9 cellular contexts compared by ENCODE assay signal in the genomic region with DNA sequence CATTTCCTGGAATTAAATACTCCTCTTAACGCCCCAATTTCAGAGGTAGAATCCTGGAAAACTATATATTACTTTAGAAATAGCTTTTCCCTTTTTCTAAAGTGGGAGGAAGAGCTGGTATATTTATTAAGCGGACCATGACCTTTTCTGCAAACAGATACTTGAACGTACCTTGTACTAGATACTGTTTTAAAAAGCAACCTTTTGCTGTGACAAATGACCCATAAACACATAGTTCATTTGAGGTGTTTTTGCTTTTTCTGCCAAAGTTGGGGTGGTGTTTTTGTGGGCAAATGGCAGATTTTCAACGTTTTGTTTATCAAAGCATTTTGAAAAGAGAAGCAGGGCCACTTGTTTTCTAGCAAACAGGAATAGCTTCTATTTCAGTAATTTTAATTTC. TPM values are rescaled to one million over a fixed set of nuclear protein-coding genes. Genes with fewer than 3 reads are reported as not detected.
DNase-seq lines count a peak whose midpoint lies in the region; ATAC-seq and TF ChIP-seq lines count a peak whose summit lies in the region.
"Had no signal": no experiment of that assay in that cellular context is flagged by ENCODE, and none has a peak within 500 bp of the region (broad histone marks: within the 10 kb centered on the region; RNA-seq: fewer than 3 reads in every experiment).

No MANE protein-coding gene starts in this region.

- RAD21 ChIA-PET in HCT116 (lab: Charles Lee; ENCODE audit: low non-redundant PET in 1 of 2, low total read pairs in 2 of 2, uncharacterized antibody in 2 of 2, unreplicated experiment in 2 of 2): no interaction called here

- no peak overlapping the region; a peak in 1 of 4 replicates for H3K4me3 ChIP-seq in HCT116 (replicated peaks in 1 of 2; ENCODE audit: low read depth in 1 of 2, low read length in 2 of 2)
- peak overlapping the region; percentile 95 for H3K4me3 ChIP-seq in RWPE2 (ENCODE audit: severe bottlenecking)
- H3K4me3 ChIP-seq in fibroblast of pulmonary artery (replicated peaks; ENCODE audit: low read depth, low read length): peak overlapping the region; percentile 78
- H3K4me3 ChIP-seq in skeletal muscle cell (ENCODE audit: low read depth, low read length): peak overlapping the region; percentile 89

- CTCF ChIA-PET in HCT116 (lab: Charles Lee): interaction anchor here (1.7 kb wide), 1 partner anchor 320 kb away, joined by 3 read pairs; no protein-coding TSS in a partner anchor

- H3K36me3 ChIP-seq in HCT116 (ENCODE audit: control insufficient read depth in 1 of 2, insufficient read depth in 2 of 2, low read length in 2 of 2): peaks cover 0 to 7% of the 10 kb centered on the region in 2 experiments; a peak in 2 of 4 replicates
- peaks cover 19% of the 10 kb centered on the region for H3K36me3 ChIP-seq in RWPE2 (ENCODE audit: low read depth)

- no peak for TF ChIP-seq RAD21 in HCT116 (IDR thresholded peaks at IDR 0.05; ENCODE audit: low read depth)

- ATAC-seq in HCT116 (no peak), RWPE2 (ENCODE audit: low read depth) (no peak)

- peak overlapping the region; percentile 93; the same call in 1 of the 2 replicates for H3K4me2 ChIP-seq in HCT116 (ENCODE audit: low read length)

- intact Hi-C loops in HCT116 (cut with micrococcal nuclease): loop anchor here (10.0 kb wide), 2 partner anchors 272 to 372 kb away; a partner anchor contains a TSS

- no peaks in the 10 kb centered on the region for H3K9me2 ChIP-seq in HCT116 (ENCODE audit: insufficient read depth)

- TF ChIP-seq CTCF in HCT116 (IDR thresholded peaks at IDR 0.05 in 2 of 3, conservative IDR thresholded peaks at IDR 0.05 in 1 of 3; ENCODE audit: borderline replicate concordance in 1 of 3, insufficient read depth in 1 of 3, low read depth in 2 of 3, low read length in 2 of 3) (no peak), RWPE2 (IDR thresholded peaks at IDR 0.05; ENCODE audit: poor library complexity, severe bottlenecking) (no peak), fibroblast of pulmonary artery (IDR thresholded peaks at IDR 0.05; ENCODE audit: low read length, missing control alignments) (no peak)

- H3K9me3 ChIP-seq in HCT116 (ENCODE audit: control insufficient read depth in 1 of 2, insufficient read depth in 1 of 2, low read depth in 1 of 2, low read length in 2 of 2) (no peaks in the 10 kb centered on the region), RWPE2 (ENCODE audit: severe bottlenecking) (no peaks in the 10 kb centered on the region)

- H2AFZ ChIP-seq in HCT116 (ENCODE audit: low read depth, low read length, poor library complexity, severe bottlenecking): no peak overlapping the region

- H3K79me2 ChIP-seq in HCT116 (ENCODE audit: insufficient read depth, low read length): peaks cover 67% of the 10 kb centered on the region

- no peaks in the 10 kb centered on the region for H3K27me3 ChIP-seq in HCT116 (ENCODE audit: insufficient read depth, low read length)
- H3K27me3 ChIP-seq in RWPE2 (ENCODE audit: insufficient read depth, poor library complexity, severe bottlenecking): no peaks in the 10 kb centered on the region

- no peak overlapping the region for H3K9ac ChIP-seq in HCT116 (ENCODE audit: low read length)

- peaks cover 16% of the 10 kb centered on the region in 2 experiments for H3K4me1 ChIP-seq in HCT116 (ENCODE audit: control insufficient read depth in 1 of 2, insufficient read depth in 2 of 2, low read length in 2 of 2)
- peaks cover 10% of the 10 kb centered on the region for H3K4me1 ChIP-seq in RWPE2 (ENCODE audit: insufficient read depth, poor library complexity, severe bottlenecking)

- no TSS peak for BruUV-seq in HCT116 (replicated peaks; lab: Mats Ljungman, UMichigan)

- H4K20me1 ChIP-seq in HCT116 (ENCODE audit: insufficient read depth): peaks cover 9% of the 10 kb centered on the region; the same call in 1 of the 2 replicates

- no peak overlapping the region for H3K27ac ChIP-seq in HCT116 (ENCODE audit: low read depth, low read length)
- no peak overlapping the region for H3K27ac ChIP-seq in RWPE2 (ENCODE audit: poor library complexity, severe bottlenecking)

- POLR2A ChIA-PET in HCT116 (lab: Charles Lee): no interaction called here

- TF ChIP-seq POLR2A in HCT116 (IDR thresholded peaks at IDR 0.05; ENCODE audit: borderline replicate concordance, extremely low read depth, insufficient read depth, insufficient read length): no peak

- DNase-seq in HCT116 (ENCODE audit: low read depth, low spot score) (no peak), RWPE2 (ENCODE audit: low spot score) (no peak), fibroblast of pulmonary artery (ENCODE audit: low read depth) (no peak), skeletal muscle cell (ENCODE audit: low read depth) (no peak), NCI-H526 treated with DMSO at 0.1 percent for 48 hours (lab: John Stamatoyannopoulos, UW) (no peak), SK-N-DZ (ENCODE audit: low spot score) (no peak), NCI-H774 (lab: John Stamatoyannopoulos, UW) (no peak), SIG-M5 (lab: John Stamatoyannopoulos, UW) (no peak)
- DNase-seq: activated gamma-delta T cell had no signal

TF ChIP-seq in HCT116, 20 proteins besides CTCF, POLR2A, EP300 and RAD21:
- no peak for TF ChIP-seq POLR2AphosphoS5 (IDR thresholded peaks at IDR 0.05; ENCODE audit: low read depth, low read length)
- no peak for TF ChIP-seq EZH2 (IDR thresholded peaks at IDR 0.05)
- no peak for TF ChIP-seq YY1 (IDR thresholded peaks at IDR 0.05; ENCODE audit: extremely low read depth, insufficient replicate concordance, low read depth, low read length)
- TF ChIP-seq EGR1 (IDR thresholded peaks at IDR 0.05; ENCODE audit: low read depth): no peak
- no peak for TF ChIP-seq SIN3A (IDR thresholded peaks at IDR 0.05; ENCODE audit: low read depth)
- TF ChIP-seq, protein P1, sequence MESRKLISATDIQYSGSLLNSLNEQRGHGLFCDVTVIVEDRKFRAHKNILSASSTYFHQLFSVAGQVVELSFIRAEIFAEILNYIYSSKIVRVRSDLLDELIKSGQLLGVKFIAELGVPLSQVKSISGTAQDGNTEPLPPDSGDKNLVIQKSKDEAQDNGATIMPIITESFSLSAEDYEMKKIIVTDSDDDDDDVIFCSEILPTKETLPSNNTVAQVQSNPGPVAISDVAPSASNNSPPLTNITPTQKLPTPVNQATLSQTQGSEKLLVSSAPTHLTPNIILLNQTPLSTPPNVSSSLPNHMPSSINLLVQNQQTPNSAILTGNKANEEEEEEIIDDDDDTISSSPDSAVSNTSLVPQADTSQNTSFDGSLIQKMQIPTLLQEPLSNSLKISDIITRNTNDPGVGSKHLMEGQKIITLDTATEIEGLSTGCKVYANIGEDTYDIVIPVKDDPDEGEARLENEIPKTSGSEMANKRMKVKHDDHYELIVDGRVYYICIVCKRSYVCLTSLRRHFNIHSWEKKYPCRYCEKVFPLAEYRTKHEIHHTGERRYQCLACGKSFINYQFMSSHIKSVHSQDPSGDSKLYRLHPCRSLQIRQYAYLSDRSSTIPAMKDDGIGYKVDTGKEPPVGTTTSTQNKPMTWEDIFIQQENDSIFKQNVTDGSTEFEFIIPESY (IDR thresholded peaks at IDR 0.05; ENCODE audit: extremely low read depth, insufficient replicate concordance, low read length): no peak
- no peak for TF ChIP-seq ELF1 (IDR thresholded peaks at IDR 0.05; ENCODE audit: borderline replicate concordance, low read depth)
- no peak for TF ChIP-seq EZH2phosphoT487 (IDR thresholded peaks at IDR 0.05; ENCODE audit: borderline replicate concordance)
- TF ChIP-seq, protein P2, sequence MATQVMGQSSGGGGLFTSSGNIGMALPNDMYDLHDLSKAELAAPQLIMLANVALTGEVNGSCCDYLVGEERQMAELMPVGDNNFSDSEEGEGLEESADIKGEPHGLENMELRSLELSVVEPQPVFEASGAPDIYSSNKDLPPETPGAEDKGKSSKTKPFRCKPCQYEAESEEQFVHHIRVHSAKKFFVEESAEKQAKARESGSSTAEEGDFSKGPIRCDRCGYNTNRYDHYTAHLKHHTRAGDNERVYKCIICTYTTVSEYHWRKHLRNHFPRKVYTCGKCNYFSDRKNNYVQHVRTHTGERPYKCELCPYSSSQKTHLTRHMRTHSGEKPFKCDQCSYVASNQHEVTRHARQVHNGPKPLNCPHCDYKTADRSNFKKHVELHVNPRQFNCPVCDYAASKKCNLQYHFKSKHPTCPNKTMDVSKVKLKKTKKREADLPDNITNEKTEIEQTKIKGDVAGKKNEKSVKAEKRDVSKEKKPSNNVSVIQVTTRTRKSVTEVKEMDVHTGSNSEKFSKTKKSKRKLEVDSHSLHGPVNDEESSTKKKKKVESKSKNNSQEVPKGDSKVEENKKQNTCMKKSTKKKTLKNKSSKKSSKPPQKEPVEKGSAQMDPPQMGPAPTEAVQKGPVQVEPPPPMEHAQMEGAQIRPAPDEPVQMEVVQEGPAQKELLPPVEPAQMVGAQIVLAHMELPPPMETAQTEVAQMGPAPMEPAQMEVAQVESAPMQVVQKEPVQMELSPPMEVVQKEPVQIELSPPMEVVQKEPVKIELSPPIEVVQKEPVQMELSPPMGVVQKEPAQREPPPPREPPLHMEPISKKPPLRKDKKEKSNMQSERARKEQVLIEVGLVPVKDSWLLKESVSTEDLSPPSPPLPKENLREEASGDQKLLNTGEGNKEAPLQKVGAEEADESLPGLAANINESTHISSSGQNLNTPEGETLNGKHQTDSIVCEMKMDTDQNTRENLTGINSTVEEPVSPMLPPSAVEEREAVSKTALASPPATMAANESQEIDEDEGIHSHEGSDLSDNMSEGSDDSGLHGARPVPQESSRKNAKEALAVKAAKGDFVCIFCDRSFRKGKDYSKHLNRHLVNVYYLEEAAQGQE (IDR thresholded peaks at IDR 0.05; ENCODE audit: low read depth): no peak
- TF ChIP-seq, protein P3, sequence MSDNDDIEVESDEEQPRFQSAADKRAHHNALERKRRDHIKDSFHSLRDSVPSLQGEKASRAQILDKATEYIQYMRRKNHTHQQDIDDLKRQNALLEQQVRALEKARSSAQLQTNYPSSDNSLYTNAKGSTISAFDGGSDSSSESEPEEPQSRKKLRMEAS (IDR thresholded peaks at IDR 0.05): no peak
- no peak for TF ChIP-seq SP1 (IDR thresholded peaks at IDR 0.05; ENCODE audit: low read depth)
- TF ChIP-seq FOSL1 (IDR thresholded peaks at IDR 0.05; ENCODE audit: low read depth): no peak
- no peak for TF ChIP-seq CBX3 (IDR thresholded peaks at IDR 0.05; ENCODE audit: low read depth)

RNA-seq across cellular contexts. Expression of a gene that starts 2.2 kb away (rescaled TPM):
- 69.2 TPM for total RNA-seq in HCT116 (2021; ENCODE audit: unreplicated experiment)
- polyA plus RNA-seq in HCT116 (2012): 61.4 and 64.1 TPM in 2 replicates
- polyA plus RNA-seq in SK-N-DZ (2014; cell fraction: cytosol; rRNA removed): 105 and 109 TPM in 2 replicates
- 62.3 and 63.6 TPM in 2 replicates for polyA plus RNA-seq in SK-N-DZ (2014; cell fraction: nucleus; rRNA removed)

RNA-seq across cellular contexts. Expression of a gene that starts 12.6 kb away (rescaled TPM):
- total RNA-seq in HCT116 (2021; ENCODE audit: unreplicated experiment): not detected
- not detected in 2 replicates for polyA plus RNA-seq in HCT116 (2012)
- polyA plus RNA-seq in SK-N-DZ (2014; cell fraction: cytosol; rRNA removed): not detected in 2 replicates
- not detected in 2 replicates for polyA plus RNA-seq in SK-N-DZ (2014; cell fraction: nucleus; rRNA removed)

Comparison
In these comparisons a context has a peak if more than half of its experiments do, and no peak if none do; other contexts are left out.
1. H3K4me3 ChIP-seq: peak in RWPE2 (single experiment), fibroblast of pulmonary artery (single experiment) and skeletal muscle cell (single experiment); none in HCT116 (0 of 2).